ENCODE assay signal across 28 cellular contexts in genomic region chr4:94403735-94404134, GRCh38.
"Had no signal": no experiment of that assay in that cellular context is flagged by ENCODE, and none has a peak within 500 bp of the region (broad histone marks: within the 10 kb centered on the region; RNA-seq: fewer than 3 reads in every experiment).

No MANE protein-coding gene starts in this region.

- H3K9me3 Mint-ChIP-seq: activated CD4-positive, alpha-beta T cell treated with anti-CD3 and anti-CD28 coated beads, Interleukin-2, amount 10 ng/mL, durations not matched to agents 24 days and 14 days; activated naive CD4-positive, alpha-beta T cell treated with anti-CD3 and anti-CD28 coated beads, Interleukin-2, amount 10 ng/mL, durations not matched to agents 7 days and 5 days; activated T-helper 1 cell treated with anti-CD3 and anti-CD28 coated beads, Interleukin-12 subunit alpha, Interleukin-12 subunit beta, Interleukin-2, Interleukin-4 antibody, amounts not matched to agents 30 ng/mL and 10 ng/mL and 1 ng/mL, durations not matched to agents 14 hours and 24 hours and 36 hours; nephron progenitor cell; type B pancreatic cell had no signal

- H3K36me3 ChIP-seq: brain microvascular endothelial cell, esophagus squamous epithelium, left lung, pancreas, thoracic aorta, uterus had no signal

- H3K36me3 Mint-ChIP-seq: activated CD4-positive, alpha-beta memory T cell treated with anti-CD3 and anti-CD28 coated beads for 36 hours; activated naive CD4-positive, alpha-beta T cell treated with anti-CD3 and anti-CD28 coated beads, Interleukin-2, amount 10 ng/mL, durations not matched to agents 7 days and 5 days; activated naive CD8-positive, alpha-beta T cell treated with anti-CD3 and anti-CD28 coated beads, Interleukin-2, amount 10 ng/mL, durations not matched to agents 7 days and 5 days; naive B cell; type B pancreatic cell had no signal

- ATAC-seq: left lung, pancreas, psoas muscle had no signal

- H3K27ac ChIP-seq: brain microvascular endothelial cell, epithelial cell of prostate, esophagus squamous epithelium, left lung, pancreas, psoas muscle, thoracic aorta had no signal

- H3K27ac Mint-ChIP-seq: activated CD4-positive, alpha-beta memory T cell treated with anti-CD3 and anti-CD28 coated beads for 36 hours; activated CD4-positive, alpha-beta T cell treated with anti-CD3 and anti-CD28 coated beads, Interleukin-2, amount 10 ng/mL, durations not matched to agents 24 days and 14 days; activated naive CD4-positive, alpha-beta T cell treated with anti-CD3 and anti-CD28 coated beads, Interleukin-2, amount 10 ng/mL, durations not matched to agents 7 days and 5 days; activated naive CD8-positive, alpha-beta T cell treated with anti-CD3 and anti-CD28 coated beads, Interleukin-2, amount 10 ng/mL, durations not matched to agents 7 days and 5 days; activated T-helper 1 cell treated with anti-CD3 and anti-CD28 coated beads, Interleukin-12 subunit alpha, Interleukin-12 subunit beta, Interleukin-2, Interleukin-4 antibody, amounts not matched to agents 30 ng/mL and 10 ng/mL and 1 ng/mL, durations not matched to agents 14 hours and 24 hours and 36 hours; naive B cell; nephron progenitor cell; type B pancreatic cell had no signal

- H3K27me3 ChIP-seq: brain microvascular endothelial cell, esophagus squamous epithelium, left lung, pancreas, uterus had no signal

- H3K9me3 ChIP-seq: esophagus squamous epithelium, pancreas, psoas muscle, thoracic aorta, uterus had no signal

- H3K27me3 Mint-ChIP-seq: activated naive CD4-positive, alpha-beta T cell treated with anti-CD3 and anti-CD28 coated beads, Interleukin-2, amount 10 ng/mL, durations not matched to agents 7 days and 5 days had no signal

- H3K4me1 Mint-ChIP-seq: activated CD4-positive, alpha-beta T cell treated with anti-CD3 and anti-CD28 coated beads, Interleukin-2, amount 10 ng/mL, durations not matched to agents 24 days and 14 days; activated naive CD4-positive, alpha-beta T cell treated with anti-CD3 and anti-CD28 coated beads, Interleukin-2, amount 10 ng/mL, durations not matched to agents 7 days and 5 days; activated naive CD8-positive, alpha-beta T cell treated with anti-CD3 and anti-CD28 coated beads, Interleukin-2, amount 10 ng/mL, durations not matched to agents 7 days and 5 days; naive B cell had no signal

- DNase-seq: activated CD4-positive, alpha-beta memory T cell treated with anti-CD3 and anti-CD28 coated beads for 36 hours; activated CD4-positive, alpha-beta T cell treated with anti-CD3 and anti-CD28 coated beads, Interleukin-2, amount 10 ng/mL, durations not matched to agents 24 days and 14 days; activated CD4-positive, CD25-positive, alpha-beta regulatory T cell treated with anti-CD3 and anti-CD28 coated beads, Interleukin-2, amount 50 U/mL, for 72 hours; activated CD8-positive, alpha-beta memory T cell treated with anti-CD3 and anti-CD28 coated beads, Interleukin-2, amount 50 U/mL, for 4 hours; activated effector memory CD4-positive, alpha-beta T cell treated with anti-CD3 and anti-CD28 coated beads, Interleukin-2, amount 50 U/mL, for 16 hours; activated naive CD4-positive, alpha-beta T cell treated with anti-CD3 and anti-CD28 coated beads, Interleukin-2, amount 10 ng/mL, durations not matched to agents 7 days and 5 days; activated naive CD8-positive, alpha-beta T cell treated with anti-CD3 and anti-CD28 coated beads, Interleukin-2, amount 10 ng/mL, durations not matched to agents 7 days and 5 days; activated T-cell treated with anti-CD3 and anti-CD28 coated beads, Interleukin-2, amount 50 U/mL, for 1 hour; brain microvascular endothelial cell; central memory CD4-positive, alpha-beta T cell; dermis blood vessel endothelial cell; effector CD4-positive, alpha-beta T cell; esophagus squamous epithelium; kidney glomerular epithelial cell; left lung; naive B cell; nephron progenitor cell; nucleus accumbens; pancreas; psoas muscle; stimulated activated CD4-positive, alpha-beta T cell treated with anti-CD3 and anti-CD28 coated beads, Interleukin-2, amount 100 ng/mL, for 48 hours; stimulated activated naive CD4-positive, alpha-beta T cell treated with Interleukin-2 at 50 U/mL for 16 hours; T-helper 2 cell; uterus had no signal

- H3K4me3 ChIP-seq: esophagus squamous epithelium, left lung, pancreas, psoas muscle, thoracic aorta, uterus had no signal

- H3K4me3 Mint-ChIP-seq: activated CD4-positive, alpha-beta memory T cell treated with anti-CD3 and anti-CD28 coated beads for 36 hours; activated CD4-positive, alpha-beta T cell treated with anti-CD3 and anti-CD28 coated beads, Interleukin-2, amount 10 ng/mL, durations not matched to agents 24 days and 14 days; activated naive CD4-positive, alpha-beta T cell treated with anti-CD3 and anti-CD28 coated beads, Interleukin-2, amount 10 ng/mL, durations not matched to agents 7 days and 5 days; activated naive CD8-positive, alpha-beta T cell treated with anti-CD3 and anti-CD28 coated beads, Interleukin-2, amount 10 ng/mL, durations not matched to agents 7 days and 5 days; activated T-helper 1 cell treated with anti-CD3 and anti-CD28 coated beads, Interleukin-12 subunit alpha, Interleukin-12 subunit beta, Interleukin-2, Interleukin-4 antibody, amounts not matched to agents 30 ng/mL and 10 ng/mL and 1 ng/mL, durations not matched to agents 14 hours and 24 hours and 36 hours; naive B cell; nephron progenitor cell; type B pancreatic cell had no signal

- H3K4me1 ChIP-seq: left lung, psoas muscle had no signal
